In genomic region chr20:34334654-34335407, GRCh38 we compare ENCODE assay signal across 1 cellular context.
TF ChIP-seq lines count a peak whose summit lies in the region.

No MANE protein-coding gene starts in this region.

TF ChIP-seq in A549, 52 proteins besides CTCF, POLR2A, EP300 and RAD21 (continued from another document):
- no peak for TF ChIP-seq JUN (IDR thresholded peaks at IDR 0.05)
- no peak for TF ChIP-seq HOXB5 (CRISPR knock-in tag; IDR thresholded peaks at IDR 0.05)
- TF ChIP-seq USF2 (IDR thresholded peaks at IDR 0.05) = no peak
- no peak for TF ChIP-seq ZC3H11A (IDR thresholded peaks at IDR 0.05)
- no peak for TF ChIP-seq EHF (CRISPR knock-in tag; IDR thresholded peaks at IDR 0.05)
- no peak for TF ChIP-seq FOSB (CRISPR knock-in tag; IDR thresholded peaks at IDR 0.05)
- no peak for TF ChIP-seq BHLHE40 (IDR thresholded peaks at IDR 0.05; ENCODE audit: low read depth, low read length)
